10 cellular contexts compared by ENCODE assay signal in genomic region chr2:152693033-152693432, GRCh38. TPM values are rescaled to one million over a fixed set of nuclear protein-coding genes. Genes with fewer than 3 reads are reported as not detected.
A peak's percentile ranks its signal among the peaks of the same experiment; 100 is the strongest.
DNase-seq lines count a peak whose midpoint lies in the region; ATAC-seq and TF ChIP-seq lines count a peak whose summit lies in the region.
"Had no signal": no experiment of that assay in that cellular context is flagged by ENCODE, and none has a peak within 500 bp of the region (broad histone marks: within the 10 kb centered on the region; RNA-seq: fewer than 3 reads in every experiment).

No MANE protein-coding gene starts in this region.

- peaks cover 78% of the 10 kb centered on the region for H3K36me3 Mint-ChIP-seq in activated T-helper 17 cell treated with anti-CD3 and anti-CD28 coated beads, Interleukin-2, amount 50 U/mL, for 72 hours (ENCODE audit: low read depth)

- intact Hi-C loops in esophagus muscularis mucosa (cut with DNase I), result no loop called here

- TF ChIP-seq EP300 in esophagus muscularis mucosa (IDR thresholded peaks at IDR 0.05), result no peak

- ATAC-seq in GM18508 (IDR thresholded peaks at IDR 0.05; ENCODE audit: insufficient read depth, unreplicated experiment) (peak; percentile 86), GM19467 (IDR thresholded peaks at IDR 0.05; ENCODE audit: unreplicated experiment) (peak; percentile 75), HG03025 (IDR thresholded peaks at IDR 0.05; ENCODE audit: low FRiP score, unreplicated experiment) (peak; percentile 87), foreskin keratinocyte (no peak)
- peak; percentile 82 for ATAC-seq in activated T-helper 17 cell treated with anti-CD3 and anti-CD28 coated beads, Interleukin-2, amount 50 U/mL, for 72 hours (replicated peaks)

- H3K9me3 Mint-ChIP-seq in activated T-helper 17 cell treated with anti-CD3 and anti-CD28 coated beads, Interleukin-2, amount 50 U/mL, for 72 hours, result no peaks in the 10 kb centered on the region
- H3K9me3 Mint-ChIP-seq: neural crest cell had no signal

- H3K4me1 ChIP-seq in foreskin keratinocyte, result no peaks in the 10 kb centered on the region
- peaks cover 0 to 5% (median 0%) of the 10 kb centered on the region in 4 donors for H3K4me1 ChIP-seq in esophagus muscularis mucosa

- WGBS in esophagus muscularis mucosa, result 96% methylated on average over 4 of the region's 4 CpGs

- H3K9me3 ChIP-seq in esophagus muscularis mucosa, result no peaks in the 10 kb centered on the region

- DNase-seq in cortex of kidney (lab: John Stamatoyannopoulos, UW), result no peak
- no peak for DNase-seq in foreskin keratinocyte
- no peak for DNase-seq in esophagus muscularis mucosa (ENCODE audit: extremely low spot score)
- DNase-seq in NCI-H187 (lab: John Stamatoyannopoulos, UW), result no peak
- DNase-seq: DMS153 had no signal

- TF ChIP-seq POLR2A in esophagus muscularis mucosa (IDR thresholded peaks at IDR 0.05; ENCODE audit: low read depth), result no peak

- H3K27me3 Mint-ChIP-seq in activated T-helper 17 cell treated with anti-CD3 and anti-CD28 coated beads, Interleukin-2, amount 50 U/mL, for 72 hours, result no peaks in the 10 kb centered on the region

- no peaks in the 10 kb centered on the region for H3K27me3 ChIP-seq in foreskin keratinocyte
- no peaks in the 10 kb centered on the region for H3K27me3 ChIP-seq in esophagus muscularis mucosa

- no peak overlapping the region for H3K27ac ChIP-seq in foreskin keratinocyte
- H3K27ac ChIP-seq in esophagus muscularis mucosa (replicated peaks in 1 of 4), result no peak overlapping the region

- H3K4me1 Mint-ChIP-seq in activated T-helper 17 cell treated with anti-CD3 and anti-CD28 coated beads, Interleukin-2, amount 50 U/mL, for 72 hours, result peaks cover 16% of the 10 kb centered on the region
- H3K4me1 Mint-ChIP-seq: neural crest cell had no signal

- TF ChIP-seq CTCF in foreskin keratinocyte (conservative IDR thresholded peaks at IDR 0.05), result no peak
- no peak for TF ChIP-seq CTCF in esophagus muscularis mucosa (IDR thresholded peaks at IDR 0.05)

- peak overlapping the region; percentile 44 for H3K27ac Mint-ChIP-seq in activated T-helper 17 cell treated with anti-CD3 and anti-CD28 coated beads, Interleukin-2, amount 50 U/mL, for 72 hours

- H3K36me3 ChIP-seq in esophagus muscularis mucosa, result peaks cover 0 to 25% (median 14%) of the 10 kb centered on the region in 4 donors

- no peak overlapping the region for H3K4me3 ChIP-seq in esophagus muscularis mucosa

- peak overlapping the region; percentile 82 for H3K4me3 Mint-ChIP-seq in activated T-helper 17 cell treated with anti-CD3 and anti-CD28 coated beads, Interleukin-2, amount 50 U/mL, for 72 hours
- H3K4me3 Mint-ChIP-seq: neural crest cell had no signal

RNA-seq across cellular contexts. Expression of gene PRPF40A, which starts 24.2 kb away (rescaled TPM):
- 100 to 1,000 TPM in 1 of 2 donors, 10 to 100 TPM in 1; 93.7 to 175 TPM for total RNA-seq in activated T-helper 17 cell treated with anti-CD3 and anti-CD28 coated beads, Interleukin-2, amount 50 U/mL, for 72 hours
- total RNA-seq in foreskin keratinocyte (111 and 112 TPM in 2 replicates), esophagus muscularis mucosa (10 to 100 TPM; 46.1 to 66.1 (median 53.2) TPM)
- polyA plus RNA-seq in foreskin keratinocyte, result 26.3 and 34.9 TPM in 2 replicates

RNA-seq across cellular contexts. Expression of gene ARL6IP6, which starts 25.4 kb away (rescaled TPM):
- total RNA-seq in activated T-helper 17 cell treated with anti-CD3 and anti-CD28 coated beads, Interleukin-2, amount 50 U/mL, for 72 hours, result 10 to 100 TPM; 18.9 to 37.4 TPM
- total RNA-seq in foreskin keratinocyte (27.4 and 33.0 TPM in 2 replicates), esophagus muscularis mucosa (10 to 100 TPM in 2 of 4 donors, 1 to 10 TPM in 2; 6.5 to 20.2 (median 12.8) TPM)
- polyA plus RNA-seq in foreskin keratinocyte, result 17.5 and 24.3 TPM in 2 replicates
